16 cellular contexts compared by ENCODE assay signal in genomic region chr3:73036694-73037368, GRCh38. TPM values are rescaled to one million over a fixed set of nuclear protein-coding genes. Genes with fewer than 3 reads are reported as not detected.
DNase-seq lines count a peak whose midpoint lies in the region; ATAC-seq, FAIRE-seq and TF ChIP-seq lines count a peak whose summit lies in the region.
"Had no signal": no experiment of that assay in that cellular context is flagged by ENCODE, and none has a peak within 500 bp of the region (broad histone marks: within the 10 kb centered on the region; RNA-seq: fewer than 3 reads in every experiment).

No MANE protein-coding gene starts in this region.

- H3K27ac ChIP-seq in left ventricle myocardium inferior (replicated peaks) (peak overlapping the region; percentile 43), foreskin keratinocyte (peak overlapping the region; percentile 12), testis (no peak overlapping the region)
- H3K27ac ChIP-seq: BLaER1 treated with 17β-estradiol and CSF1 and Interleukin-3, amounts not matched to agents 10 nM and 100 nM; SJCRH30 had no signal

- WGBS in testis, 2 donors = 51 to 59% methylated on average over 3 of the region's 3 CpGs

- H3K27me3 ChIP-seq in left ventricle myocardium inferior (ENCODE audit: low read depth) (no peaks in the 10 kb centered on the region), foreskin keratinocyte (no peaks in the 10 kb centered on the region), testis (no peaks in the 10 kb centered on the region)
- H3K27me3 ChIP-seq: BLaER1 treated with 17β-estradiol and CSF1 and Interleukin-3, amounts not matched to agents 10 nM and 100 nM; SJCRH30 had no signal

- H3K4me1 Mint-ChIP-seq in T-helper 17 cell = peaks cover 46% of the 10 kb centered on the region

- H3K27me3 Mint-ChIP-seq in T-helper 17 cell = no peaks in the 10 kb centered on the region

- intact Hi-C loops in left ventricle myocardium inferior (cut with micrococcal nuclease) (no loop called here), Right ventricle myocardium inferior (cut with DNase I) (no loop called here), testis (cut with DNase I; ENCODE audit: low total_unique reads) (no loop called here)

- no peak for ATAC-seq in Right ventricle myocardium inferior
- no peak for ATAC-seq in T-helper 17 cell
- peak; percentile 67 for ATAC-seq in foreskin keratinocyte
- no peak for ATAC-seq in GM21423 (IDR thresholded peaks at IDR 0.05; ENCODE audit: unreplicated experiment)
- ATAC-seq in GM21390 (IDR thresholded peaks at IDR 0.05; ENCODE audit: unreplicated experiment) = no peak

- H3K9me3 ChIP-seq in left ventricle myocardium inferior (replicated peaks) (no peaks in the 10 kb centered on the region), T-helper 17 cell (ENCODE audit: control insufficient read depth, low read length, poor library complexity, severe bottlenecking) (no peaks in the 10 kb centered on the region), testis (no peaks in the 10 kb centered on the region)
- H3K9me3 ChIP-seq: BLaER1 treated with 17β-estradiol and CSF1 and Interleukin-3, amounts not matched to agents 10 nM and 100 nM; SJCRH30 had no signal

- H3K36me3 Mint-ChIP-seq in T-helper 17 cell (ENCODE audit: low read depth) = no peaks in the 10 kb centered on the region

- DNase-seq in left ventricle myocardium inferior = no peak
- no peak for DNase-seq in Right ventricle myocardium inferior (ENCODE audit: missing footprints)
- DNase-seq in T-helper 17 cell = no peak
- peak in 1 of 2 donors; percentile 42 for DNase-seq in foreskin keratinocyte
- no peak for DNase-seq in GM12891 (ENCODE audit: insufficient read length, low spot score)
- no peak for DNase-seq in testis
- DNase-seq: activated CD4-positive, alpha-beta T cell treated with anti-CD3 and anti-CD28 coated beads, Interleukin-2, amount 50 U/mL, for 4 hours; left cardiac atrium; NCI-H446; occipital lobe; SJCRH30; stimulated activated CD4-positive, alpha-beta T cell treated with anti-CD3 and anti-CD28 coated beads, Interleukin-4, amount 100 ng/mL, for 1 hour had no signal

- no peak overlapping the region for H3K4me3 Mint-ChIP-seq in T-helper 17 cell

- TF ChIP-seq POLR2A in GM12891 (IDR thresholded peaks at IDR 0.05; ENCODE audit: low read depth, low read length) (no peak), testis (IDR thresholded peaks at IDR 0.05) (no peak)

- H3K4me3 ChIP-seq in left ventricle myocardium inferior (no peak overlapping the region), testis (no peak overlapping the region)
- H3K4me3 ChIP-seq: BLaER1 treated with 17β-estradiol and CSF1 and Interleukin-3, amounts not matched to agents 10 nM and 100 nM; SJCRH30 had no signal

- peaks cover 100% of the 10 kb centered on the region for H3K4me1 ChIP-seq in left ventricle myocardium inferior
- peaks cover 23% of the 10 kb centered on the region for H3K4me1 ChIP-seq in foreskin keratinocyte
- peaks cover 14% of the 10 kb centered on the region for H3K4me1 ChIP-seq in testis
- H3K4me1 ChIP-seq: SJCRH30 had no signal

- H3K36me3 ChIP-seq in left ventricle myocardium inferior = no peaks in the 10 kb centered on the region
- no peaks in the 10 kb centered on the region for H3K36me3 ChIP-seq in testis (ENCODE audit: low read depth, missing control alignments)
- H3K36me3 ChIP-seq: SJCRH30 had no signal

- FAIRE-seq in GM12891 (lab: Jason Lieb, UNC) = no peak
- FAIRE-seq: frontal cortex had no signal

- TF ChIP-seq CTCF in left ventricle myocardium inferior (IDR thresholded peaks at IDR 0.05; ENCODE audit: borderline replicate concordance) = no peak
- TF ChIP-seq CTCF in foreskin keratinocyte (conservative IDR thresholded peaks at IDR 0.05) = peak; percentile 1
- TF ChIP-seq CTCF in testis (IDR thresholded peaks at IDR 0.05) = no peak

- peak overlapping the region; percentile 72 for H3K27ac Mint-ChIP-seq in T-helper 17 cell

TF ChIP-seq in GM12891, 5 proteins besides CTCF, POLR2A, EP300 and RAD21:
- no peak for TF ChIP-seq TAF1 (IDR thresholded peaks at IDR 0.05; ENCODE audit: low read depth, low read length)
- no peak for TF ChIP-seq SPI1 (IDR thresholded peaks at IDR 0.05; ENCODE audit: low read depth, low read length)
- TF ChIP-seq PAX5 (IDR thresholded peaks at IDR 0.05; ENCODE audit: insufficient read depth, low read length, severe bottlenecking) = no peak
- no peak for TF ChIP-seq POLR2AphosphoS5 (IDR thresholded peaks at IDR 0.05; ENCODE audit: low read depth, low read length)
- TF ChIP-seq POU2F2 (IDR thresholded peaks at IDR 0.05; ENCODE audit: low read depth, low read length) = no peak

RNA-seq across cellular contexts. Expression of gene EBLN2, which starts 24.6 kb away (rescaled TPM):
- total RNA-seq in left ventricle myocardium inferior (0.99 TPM), Right ventricle myocardium inferior (0.87 TPM), T-helper 17 cell (10 to 100 TPM; 11.7 to 15.8 TPM), foreskin keratinocyte (1.9 and 2.0 TPM in 2 replicates), testis (10 to 100 TPM; 10.5 to 12.8 TPM)
- polyA plus RNA-seq in foreskin keratinocyte (0.06 TPM in 2 replicates), testis (ENCODE audit: insufficient read depth, low read depth, low replicate concordance) (1.9 TPM)
- polyA plus RNA-seq in GM12891 (2012; ENCODE audit: low read depth, missing spikeins) = 0.72 TPM

RNA-seq across cellular contexts. Expression of gene PPP4R2, which starts 40.2 kb away (rescaled TPM):
- total RNA-seq in left ventricle myocardium inferior (55.5 TPM), Right ventricle myocardium inferior (52.8 TPM), T-helper 17 cell (10 to 100 TPM; 60.1 to 65.1 TPM), foreskin keratinocyte (47.3 and 48.6 TPM in 2 replicates), testis (10 to 100 TPM; 67.7 to 68.2 TPM)
- polyA plus RNA-seq in foreskin keratinocyte (11.5 and 13.1 TPM in 2 replicates), testis (ENCODE audit: insufficient read depth, low read depth, low replicate concordance) (38.1 TPM)
- 23.2 TPM for polyA plus RNA-seq in GM12891 (2012; ENCODE audit: low read depth, missing spikeins)

Comparison
In these comparisons a context has a peak if more than half of its experiments do, and no peak if none do; other contexts are left out.
1. H3K27ac ChIP-seq: peak in left ventricle myocardium inferior (single experiment) and foreskin keratinocyte (single experiment); none in testis (0 of 2).